In the genomic region with DNA sequence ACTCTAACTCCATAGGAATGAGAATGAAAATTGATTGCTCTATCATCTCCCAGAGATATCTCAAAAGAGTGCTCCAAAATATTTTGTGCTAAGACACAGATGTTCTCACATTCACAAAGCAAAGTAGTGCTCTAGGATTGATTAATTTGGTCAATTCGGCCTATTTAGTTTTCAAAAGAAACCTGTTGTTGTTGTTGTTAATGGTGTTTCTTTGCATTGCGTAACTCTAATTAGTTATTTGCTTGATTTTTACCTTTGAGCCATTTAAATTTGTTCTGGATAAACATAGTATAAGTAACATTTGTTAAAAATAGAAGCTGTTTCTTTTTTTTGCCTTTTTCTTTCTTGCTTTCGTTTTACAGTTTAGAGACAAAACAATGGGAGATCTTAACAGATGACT, we compare ENCODE assay signal across 29 cellular contexts.
"Had no signal": no experiment of that assay in that cellular context is flagged by ENCODE, and none has a peak within 500 bp of the region (broad histone marks: within the 10 kb centered on the region; RNA-seq: fewer than 3 reads in every experiment).

No MANE protein-coding gene starts in this region.

- DNase-seq: activated CD4-positive, alpha-beta memory T cell treated with anti-CD3 and anti-CD28 coated beads for 36 hours; activated CD4-positive, alpha-beta T cell treated with anti-CD3 and anti-CD28 coated beads for 36 hours; activated CD4-positive, alpha-beta T cell treated with anti-CD3 and anti-CD28 coated beads, Interleukin-2, amount 10 ng/mL, durations not matched to agents 24 days and 14 days; activated CD4-positive, CD25-positive, alpha-beta regulatory T cell; activated CD4-positive, CD25-positive, alpha-beta regulatory T cell treated with anti-CD3 and anti-CD28 coated beads, Interleukin-2, amount 50 U/mL, for 72 hours; activated CD8-positive, alpha-beta memory T cell treated with anti-CD3 and anti-CD28 coated beads, Interleukin-2, amount 10 ng/mL, durations not matched to agents 7 days and 5 days; activated CD8-positive, alpha-beta memory T cell treated with anti-CD3 and anti-CD28 coated beads, Interleukin-2, amount 50 U/mL, for 4 hours; activated CD8-positive, alpha-beta T cell treated with anti-CD3 and anti-CD28 coated beads, Interleukin-2, amount 10 ng/mL, durations not matched to agents 7 days and 5 days; activated effector memory CD4-positive, alpha-beta T cell treated with anti-CD3 and anti-CD28 coated beads, Interleukin-2, amount 50 U/mL, for 16 hours; activated naive CD4-positive, alpha-beta T cell treated with anti-CD3 and anti-CD28 coated beads for 36 hours; activated naive CD8-positive, alpha-beta T cell treated with anti-CD3 and anti-CD28 coated beads for 36 hours; activated naive CD8-positive, alpha-beta T cell treated with anti-CD3 and anti-CD28 coated beads, Interleukin-2, amount 50 U/mL, for 24 hours; activated T-cell treated with anti-CD3 and anti-CD28 coated beads, Interleukin-2, amount 50 U/mL, for 1 hour; activated T-cell treated with anti-CD3 and anti-CD28 coated beads, Interleukin-2, amount 50 U/mL, for 48 hours; adrenal gland; amygdala; aorta; body of pancreas; caudate nucleus; cortex of kidney; dermis blood vessel endothelial cell; effector CD4-positive, alpha-beta T cell; effector memory CD8-positive, alpha-beta T cell; erythroblast; foreskin fibroblast; glutamatergic neuron; heart left ventricle; T-helper 17 cell had no signal

- H3K4me1 ChIP-seq: adrenal gland, body of pancreas, heart left ventricle had no signal

- ATAC-seq: activated CD4-positive, alpha-beta T cell treated with anti-CD3 and anti-CD28 coated beads for 36 hours; activated CD8-positive, alpha-beta memory T cell treated with anti-CD3 and anti-CD28 coated beads, Interleukin-2, amount 10 ng/mL, durations not matched to agents 7 days and 5 days; activated CD8-positive, alpha-beta T cell treated with anti-CD3 and anti-CD28 coated beads, Interleukin-2, amount 10 ng/mL, durations not matched to agents 7 days and 5 days; activated naive CD8-positive, alpha-beta T cell treated with anti-CD3 and anti-CD28 coated beads, Interleukin-2, amount 50 U/mL, for 24 hours; body of pancreas; effector memory CD8-positive, alpha-beta T cell; heart left ventricle; T-helper 17 cell had no signal

- H3K4me3 ChIP-seq: adrenal gland, body of pancreas, heart left ventricle had no signal

- FAIRE-seq: colon had no signal

- H3K27me3 ChIP-seq: body of pancreas, heart left ventricle had no signal

- H3K36me3 ChIP-seq: adrenal gland, heart left ventricle had no signal

- H3K27ac ChIP-seq: adrenal gland, body of pancreas, heart left ventricle had no signal

- H3K9me3 ChIP-seq: adrenal gland, body of pancreas, heart left ventricle had no signal
